1 cellular context compared by ENCODE assay signal in the genomic region with DNA sequence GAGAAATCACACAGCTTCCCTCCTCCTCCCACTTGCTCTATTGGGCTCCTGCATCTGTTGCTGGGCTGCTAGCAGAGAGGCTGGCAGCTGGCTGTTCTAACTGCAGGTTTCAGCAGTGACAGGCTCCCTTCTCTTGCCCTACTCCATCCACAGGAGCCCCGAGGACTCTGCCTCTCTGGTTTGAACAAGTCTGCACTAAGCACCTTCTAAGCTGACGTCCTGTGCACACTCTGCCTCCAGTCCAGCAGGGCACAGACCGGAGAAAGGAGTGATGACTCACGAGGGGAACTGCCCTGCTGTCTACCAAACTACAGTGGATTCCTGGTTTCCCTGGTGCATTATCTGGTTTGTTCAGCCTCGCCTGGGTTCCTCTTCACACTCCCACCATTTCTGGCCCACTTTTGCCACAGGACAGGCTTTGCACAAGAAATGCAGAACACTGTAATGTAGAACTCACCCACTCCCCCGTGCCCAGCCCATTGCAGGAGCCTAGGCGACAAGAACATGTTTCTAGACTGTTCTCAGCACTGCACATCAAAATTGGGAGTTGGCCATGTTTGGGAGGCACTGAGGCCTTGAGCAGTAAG.
TF ChIP-seq lines count a peak whose summit lies in the region.

No MANE protein-coding gene starts in this region.

TF ChIP-seq in WTC11, 78 proteins besides CTCF, POLR2A, EP300 and RAD21 (continued from another document):
- TF ChIP-seq, protein P1, sequence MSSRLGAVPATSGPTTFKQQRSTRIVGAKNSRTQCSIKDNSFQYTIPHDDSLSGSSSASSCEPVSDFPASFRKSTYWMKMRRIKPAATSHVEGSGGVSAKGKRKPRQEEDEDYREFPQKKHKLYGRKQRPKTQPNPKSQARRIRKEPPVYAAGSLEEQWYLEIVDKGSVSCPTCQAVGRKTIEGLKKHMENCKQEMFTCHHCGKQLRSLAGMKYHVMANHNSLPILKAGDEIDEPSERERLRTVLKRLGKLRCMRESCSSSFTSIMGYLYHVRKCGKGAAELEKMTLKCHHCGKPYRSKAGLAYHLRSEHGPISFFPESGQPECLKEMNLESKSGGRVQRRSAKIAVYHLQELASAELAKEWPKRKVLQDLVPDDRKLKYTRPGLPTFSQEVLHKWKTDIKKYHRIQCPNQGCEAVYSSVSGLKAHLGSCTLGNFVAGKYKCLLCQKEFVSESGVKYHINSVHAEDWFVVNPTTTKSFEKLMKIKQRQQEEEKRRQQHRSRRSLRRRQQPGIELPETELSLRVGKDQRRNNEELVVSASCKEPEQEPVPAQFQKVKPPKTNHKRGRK (CRISPR knock-in tag; IDR thresholded peaks at IDR 0.05; ENCODE audit: borderline replicate concordance) = no peak
- no peak for TF ChIP-seq IRF2 (CRISPR knock-in tag; IDR thresholded peaks at IDR 0.05; ENCODE audit: borderline replicate concordance, low read depth)
- TF ChIP-seq, protein P2, sequence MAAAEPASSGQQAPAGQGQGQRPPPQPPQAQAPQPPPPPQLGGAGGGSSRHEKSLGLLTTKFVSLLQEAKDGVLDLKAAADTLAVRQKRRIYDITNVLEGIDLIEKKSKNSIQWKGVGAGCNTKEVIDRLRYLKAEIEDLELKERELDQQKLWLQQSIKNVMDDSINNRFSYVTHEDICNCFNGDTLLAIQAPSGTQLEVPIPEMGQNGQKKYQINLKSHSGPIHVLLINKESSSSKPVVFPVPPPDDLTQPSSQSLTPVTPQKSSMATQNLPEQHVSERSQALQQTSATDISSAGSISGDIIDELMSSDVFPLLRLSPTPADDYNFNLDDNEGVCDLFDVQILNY (CRISPR knock-in tag; IDR thresholded peaks at IDR 0.05) = no peak
- TF ChIP-seq, protein P3, sequence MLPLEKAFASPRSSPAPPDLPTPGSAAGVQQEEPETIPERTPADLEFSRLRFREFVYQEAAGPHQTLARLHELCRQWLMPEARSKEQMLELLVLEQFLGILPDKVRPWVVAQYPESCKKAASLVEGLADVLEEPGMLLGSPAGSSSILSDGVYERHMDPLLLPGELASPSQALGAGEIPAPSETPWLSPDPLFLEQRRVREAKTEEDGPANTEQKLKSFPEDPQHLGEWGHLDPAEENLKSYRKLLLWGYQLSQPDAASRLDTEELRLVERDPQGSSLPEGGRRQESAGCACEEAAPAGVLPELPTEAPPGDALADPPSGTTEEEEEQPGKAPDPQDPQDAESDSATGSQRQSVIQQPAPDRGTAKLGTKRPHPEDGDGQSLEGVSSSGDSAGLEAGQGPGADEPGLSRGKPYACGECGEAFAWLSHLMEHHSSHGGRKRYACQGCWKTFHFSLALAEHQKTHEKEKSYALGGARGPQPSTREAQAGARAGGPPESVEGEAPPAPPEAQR (CRISPR knock-in tag; IDR thresholded peaks at IDR 0.05) = no peak
- TF ChIP-seq SMAD3 (CRISPR knock-in tag; IDR thresholded peaks at IDR 0.05; ENCODE audit: borderline replicate concordance) = no peak
- no peak for TF ChIP-seq ZNF423 (CRISPR knock-in tag; IDR thresholded peaks at IDR 0.05)
- TF ChIP-seq, protein P4, sequence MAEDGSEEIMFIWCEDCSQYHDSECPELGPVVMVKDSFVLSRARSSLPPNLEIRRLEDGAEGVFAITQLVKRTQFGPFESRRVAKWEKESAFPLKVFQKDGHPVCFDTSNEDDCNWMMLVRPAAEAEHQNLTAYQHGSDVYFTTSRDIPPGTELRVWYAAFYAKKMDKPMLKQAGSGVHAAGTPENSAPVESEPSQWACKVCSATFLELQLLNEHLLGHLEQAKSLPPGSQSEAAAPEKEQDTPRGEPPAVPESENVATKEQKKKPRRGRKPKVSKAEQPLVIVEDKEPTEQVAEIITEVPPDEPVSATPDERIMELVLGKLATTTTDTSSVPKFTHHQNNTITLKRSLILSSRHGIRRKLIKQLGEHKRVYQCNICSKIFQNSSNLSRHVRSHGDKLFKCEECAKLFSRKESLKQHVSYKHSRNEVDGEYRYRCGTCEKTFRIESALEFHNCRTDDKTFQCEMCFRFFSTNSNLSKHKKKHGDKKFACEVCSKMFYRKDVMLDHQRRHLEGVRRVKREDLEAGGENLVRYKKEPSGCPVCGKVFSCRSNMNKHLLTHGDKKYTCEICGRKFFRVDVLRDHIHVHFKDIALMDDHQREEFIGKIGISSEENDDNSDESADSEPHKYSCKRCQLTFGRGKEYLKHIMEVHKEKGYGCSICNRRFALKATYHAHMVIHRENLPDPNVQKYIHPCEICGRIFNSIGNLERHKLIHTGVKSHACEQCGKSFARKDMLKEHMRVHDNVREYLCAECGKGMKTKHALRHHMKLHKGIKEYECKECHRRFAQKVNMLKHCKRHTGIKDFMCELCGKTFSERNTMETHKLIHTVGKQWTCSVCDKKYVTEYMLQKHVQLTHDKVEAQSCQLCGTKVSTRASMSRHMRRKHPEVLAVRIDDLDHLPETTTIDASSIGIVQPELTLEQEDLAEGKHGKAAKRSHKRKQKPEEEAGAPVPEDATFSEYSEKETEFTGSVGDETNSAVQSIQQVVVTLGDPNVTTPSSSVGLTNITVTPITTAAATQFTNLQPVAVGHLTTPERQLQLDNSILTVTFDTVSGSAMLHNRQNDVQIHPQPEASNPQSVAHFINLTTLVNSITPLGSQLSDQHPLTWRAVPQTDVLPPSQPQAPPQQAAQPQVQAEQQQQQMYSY (CRISPR knock-in tag; IDR thresholded peaks at IDR 0.05) = no peak
- no peak for TF ChIP-seq ZNF416 (CRISPR knock-in tag; IDR thresholded peaks at IDR 0.05)
- TF ChIP-seq NFE2L1 (CRISPR knock-in tag; IDR thresholded peaks at IDR 0.05) = no peak
- TF ChIP-seq, protein P5, sequence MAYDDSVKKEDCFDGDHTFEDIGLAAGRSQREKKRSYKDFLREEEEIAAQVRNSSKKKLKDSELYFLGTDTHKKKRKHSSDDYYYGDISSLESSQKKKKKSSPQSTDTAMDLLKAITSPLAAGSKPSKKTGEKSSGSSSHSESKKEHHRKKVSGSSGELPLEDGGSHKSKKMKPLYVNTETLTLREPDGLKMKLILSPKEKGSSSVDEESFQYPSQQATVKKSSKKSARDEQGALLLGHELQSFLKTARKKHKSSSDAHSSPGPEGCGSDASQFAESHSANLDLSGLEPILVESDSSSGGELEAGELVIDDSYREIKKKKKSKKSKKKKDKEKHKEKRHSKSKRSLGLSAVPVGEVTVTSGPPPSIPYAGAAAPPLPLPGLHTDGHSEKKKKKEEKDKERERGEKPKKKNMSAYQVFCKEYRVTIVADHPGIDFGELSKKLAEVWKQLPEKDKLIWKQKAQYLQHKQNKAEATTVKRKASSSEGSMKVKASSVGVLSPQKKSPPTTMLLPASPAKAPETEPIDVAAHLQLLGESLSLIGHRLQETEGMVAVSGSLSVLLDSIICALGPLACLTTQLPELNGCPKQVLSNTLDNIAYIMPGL (CRISPR knock-in tag; IDR thresholded peaks at IDR 0.05) = no peak
- TF ChIP-seq ZNF396 (CRISPR knock-in tag; IDR thresholded peaks at IDR 0.05; ENCODE audit: borderline replicate concordance) = no peak
- TF ChIP-seq TEAD1 (CRISPR knock-in tag; IDR thresholded peaks at IDR 0.05) = no peak
- no peak for TF ChIP-seq ZNF138 (CRISPR knock-in tag; conservative IDR thresholded peaks at IDR 0.05)
